12 cellular contexts compared by ENCODE assay signal in genomic region chr9:110064721-110065252, GRCh38.
DNase-seq lines count a peak whose midpoint lies in the region; ATAC-seq lines count a peak whose summit lies in the region.
"Had no signal": no experiment of that assay in that cellular context is flagged by ENCODE, and none has a peak within 500 bp of the region (broad histone marks: within the 10 kb centered on the region; RNA-seq: fewer than 3 reads in every experiment).

No MANE protein-coding gene starts in this region.

- H3K9me3 Mint-ChIP-seq in memory B cell: no peaks in the 10 kb centered on the region
- peaks cover 0 to 1% (median 0%) of the 10 kb centered on the region in 6 donors for H3K9me3 Mint-ChIP-seq in immature natural killer cell
- no peaks in the 10 kb centered on the region for H3K9me3 Mint-ChIP-seq in activated T-cell treated with anti-CD3 and anti-CD28 coated beads, Interleukin-2, amount 50 U/mL, for 4 hours
- H3K9me3 Mint-ChIP-seq: stimulated activated naive CD8-positive, alpha-beta T cell treated with anti-CD3 and anti-CD28 coated beads, Interleukin-15, Interleukin-2, amounts not matched to agents 100 ng/mL and 50 ng/mL, for 24 hours; T-cell had no signal

- intact Hi-C loops in sciatic nerve (cut with DNase I): no loop called here

- H3K4me1 Mint-ChIP-seq in memory B cell (peaks cover 53% of the 10 kb centered on the region), immature natural killer cell (peaks cover 2 to 5% of the 10 kb centered on the region in 2 donors)
- H3K4me1 Mint-ChIP-seq in activated T-cell treated with anti-CD3 and anti-CD28 coated beads, Interleukin-2, amount 50 U/mL, for 4 hours (ENCODE audit: low read depth): peaks cover 12% of the 10 kb centered on the region

- H3K27ac Mint-ChIP-seq in memory B cell (peak overlapping the region; percentile 65), immature natural killer cell (no peak overlapping the region)
- H3K27ac Mint-ChIP-seq: stimulated activated naive CD8-positive, alpha-beta T cell treated with anti-CD3 and anti-CD28 coated beads, Interleukin-15, Interleukin-2, amounts not matched to agents 100 ng/mL and 50 ng/mL, for 24 hours; T-cell had no signal

- DNase-seq in SIG-M5 (lab: John Stamatoyannopoulos, UW) (peak; percentile 12), memory B cell (ENCODE audit: low spot score in 2 of 2) (no peak), immature natural killer cell (no peak), globus pallidus (ENCODE audit: low spot score) (no peak), sciatic nerve (ENCODE audit: low spot score) (no peak)
- no peak for DNase-seq in activated T-cell treated with anti-CD3 and anti-CD28 coated beads, Interleukin-2, amount 50 U/mL, for 4 hours
- DNase-seq: left colon, NCI-H526 treated with DMSO at 0.1 percent for 48 hours, T-cell had no signal

- no peaks in the 10 kb centered on the region for H3K27me3 Mint-ChIP-seq in memory B cell
- peaks cover 0 to 5% (median 0%) of the 10 kb centered on the region in 3 donors for H3K27me3 Mint-ChIP-seq in immature natural killer cell (ENCODE audit: low read depth in 3 of 3)
- no peaks in the 10 kb centered on the region for H3K27me3 Mint-ChIP-seq in activated T-cell treated with anti-CD3 and anti-CD28 coated beads, Interleukin-2, amount 50 U/mL, for 4 hours (ENCODE audit: low read depth)
- H3K27me3 Mint-ChIP-seq: stimulated activated naive CD8-positive, alpha-beta T cell treated with anti-CD3 and anti-CD28 coated beads, Interleukin-15, Interleukin-2, amounts not matched to agents 100 ng/mL and 50 ng/mL, for 24 hours; T-cell had no signal

- H3K4me3 Mint-ChIP-seq in memory B cell (no peak overlapping the region), immature natural killer cell (no peak overlapping the region)
- no peak overlapping the region for H3K4me3 Mint-ChIP-seq in activated T-cell treated with anti-CD3 and anti-CD28 coated beads, Interleukin-2, amount 50 U/mL, for 4 hours
- H3K4me3 Mint-ChIP-seq: stimulated activated naive CD8-positive, alpha-beta T cell treated with anti-CD3 and anti-CD28 coated beads, Interleukin-15, Interleukin-2, amounts not matched to agents 100 ng/mL and 50 ng/mL, for 24 hours; T-cell had no signal

- ATAC-seq in GM19397 (IDR thresholded peaks at IDR 0.05; ENCODE audit: unreplicated experiment) (peak; percentile 51), HG03139 (IDR thresholded peaks at IDR 0.05; ENCODE audit: unreplicated experiment) (peak; percentile 59), memory B cell (ENCODE audit: low read depth) (no peak), sciatic nerve (no peak)
- no peak for ATAC-seq in activated T-cell treated with anti-CD3 and anti-CD28 coated beads, Interleukin-2, amount 50 U/mL, for 4 hours
- ATAC-seq: left colon, T-cell had no signal

- peaks cover 33% of the 10 kb centered on the region for H3K36me3 Mint-ChIP-seq in memory B cell
- H3K36me3 Mint-ChIP-seq in immature natural killer cell: no peaks in the 10 kb centered on the region
- H3K36me3 Mint-ChIP-seq in activated T-cell treated with anti-CD3 and anti-CD28 coated beads, Interleukin-2, amount 50 U/mL, for 4 hours (ENCODE audit: insufficient read depth): peaks cover 12% of the 10 kb centered on the region

Comparison
In these comparisons a context has a peak if more than half of its experiments do, and no peak if none do; other contexts are left out.
1. ATAC-seq: peak in GM19397 (single experiment) and HG03139 (single experiment); none in memory B cell (single experiment), activated T-cell treated with anti-CD3 and anti-CD28 coated beads, Interleukin-2, amount 50 U/mL, for 4 hours (0 of 2) and sciatic nerve (single experiment).